13 cellular contexts compared by ENCODE assay signal in the genomic region with DNA sequence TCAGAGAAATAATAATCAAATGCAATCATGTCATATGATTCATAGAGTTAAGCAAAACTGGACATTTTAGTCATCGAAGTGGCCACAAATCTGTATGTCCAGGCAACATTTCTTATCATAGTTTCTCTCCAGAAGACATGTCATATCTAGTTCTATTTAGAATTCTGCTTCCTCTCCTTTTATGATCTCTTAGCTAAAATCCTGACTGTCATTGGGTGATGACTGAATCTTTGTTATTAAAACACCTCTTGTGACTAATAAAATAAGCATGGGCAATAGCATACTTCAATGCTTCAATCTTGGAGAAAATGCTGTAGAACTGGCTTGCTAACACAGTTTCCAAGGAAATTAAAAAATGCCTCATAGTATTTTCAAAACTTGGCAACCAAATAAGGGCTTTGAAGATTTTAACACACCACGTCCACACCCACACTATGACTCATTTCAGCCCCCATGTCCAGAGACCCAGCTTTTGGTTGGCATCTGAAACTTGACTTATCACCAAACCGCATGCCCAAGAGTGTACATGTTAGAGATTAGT.
A peak's percentile ranks its signal among the peaks of the same experiment; 100 is the strongest.
DNase-seq lines count a peak whose midpoint lies in the region; ATAC-seq, FAIRE-seq and TF ChIP-seq lines count a peak whose summit lies in the region.
"Had no signal": no experiment of that assay in that cellular context is flagged by ENCODE, and none has a peak within 500 bp of the region (broad histone marks: within the 10 kb centered on the region; RNA-seq: fewer than 3 reads in every experiment).

No MANE protein-coding gene starts in this region.

- H3K4me3 ChIP-seq in GM12878: no peak overlapping the region
- H3K4me3 ChIP-seq in kidney epithelial cell (ENCODE audit: low read depth, low read length): no peak overlapping the region
- H3K4me3 ChIP-seq in suprapubic skin: no peak overlapping the region
- H3K4me3 ChIP-seq in heart right ventricle: no peak overlapping the region
- H3K4me3 ChIP-seq: BLaER1, right lobe of liver, upper lobe of right lung had no signal

- RAD21 ChIA-PET in GM12878 (lab: Charles Lee; ENCODE audit: unreplicated experiment): no interaction called here

- H3K79me2 ChIP-seq in GM12878 (ENCODE audit: control insufficient read depth, insufficient read depth, low read length): no peaks in the 10 kb centered on the region

- TF ChIP-seq RAD21 in GM12878 (IDR thresholded peaks at IDR 0.05; ENCODE audit: insufficient read depth, low read depth, low read length): no peak

- TF ChIP-seq POLR2A in GM12878 (IDR thresholded peaks at IDR 0.05; ENCODE audit: low read depth, low read length) (no peak), suprapubic skin (IDR thresholded peaks at IDR 0.05) (no peak)

- TF ChIP-seq EP300 in GM12878 (IDR thresholded peaks at IDR 0.05; ENCODE audit: borderline replicate concordance in 1 of 2, control insufficient read depth in 1 of 2, low read depth in 2 of 2, low read length in 2 of 2) (no peak), suprapubic skin (IDR thresholded peaks at IDR 0.05) (no peak)

- H3K4me1 ChIP-seq in GM12878 (ENCODE audit: control insufficient read depth, insufficient read depth, low read length): no peaks in the 10 kb centered on the region
- H3K4me1 ChIP-seq in suprapubic skin: peaks cover 3% of the 10 kb centered on the region
- no peaks in the 10 kb centered on the region for H3K4me1 ChIP-seq in heart right ventricle
- H3K4me1 ChIP-seq: BLaER1, right lobe of liver, upper lobe of right lung had no signal

- H2AFZ ChIP-seq in GM12878 (ENCODE audit: control insufficient read depth, low read depth, low read length): no peak overlapping the region

- H4K20me1 ChIP-seq in GM12878 (ENCODE audit: control insufficient read depth, insufficient read depth): no peaks in the 10 kb centered on the region
- H4K20me1 ChIP-seq: BLaER1 had no signal

- POLR2A ChIA-PET in GM12878 (lab: Charles Lee): no interaction called here

- H3K27me3 ChIP-seq in GM12878 (replicated peaks in 1 of 2; ENCODE audit: control insufficient read depth in 2 of 2, insufficient read depth in 2 of 2, low read length in 1 of 2) (no peaks in the 10 kb centered on the region), kidney epithelial cell (ENCODE audit: control insufficient read depth, insufficient read depth, low read length) (no peaks in the 10 kb centered on the region), suprapubic skin (no peaks in the 10 kb centered on the region), heart right ventricle (no peaks in the 10 kb centered on the region)
- H3K27me3 ChIP-seq: BLaER1, right lobe of liver, upper lobe of right lung had no signal

- in situ Hi-C loops in GM12878 (cut with MboI): no loop called here

- ATAC-seq in GM12878: peak; percentile 35; the same call in 1 of the 3 replicates
- ATAC-seq in heart right ventricle: no peak
- no peak for ATAC-seq in GM18858 (IDR thresholded peaks at IDR 0.05; ENCODE audit: unreplicated experiment)
- ATAC-seq: right lobe of liver, upper lobe of right lung had no signal

- WGBS in GM12878 (ENCODE audit: insufficient coverage, insufficient replicate concordance, low lambda C conversion rate, missing lambda C conversion rate): 9% methylated on average over 3 of the region's 3 CpGs
- WGBS in suprapubic skin: 44% methylated on average over 3 of the region's 3 CpGs
- 68 to 79% methylated on average over 3 of the region's 3 CpGs for WGBS in heart right ventricle, 2 donors

- H3K4me2 ChIP-seq in GM12878 (ENCODE audit: control insufficient read depth, insufficient read depth): no peak overlapping the region
- H3K4me2 ChIP-seq: BLaER1 had no signal

- CTCF ChIA-PET in GM12878 (lab: Yijun Ruan, JAX): no interaction called here

- BruUV-seq in GM12878 (replicated peaks; lab: Mats Ljungman, UMichigan): no TSS peak

- H3K27ac ChIP-seq in GM12878 (ENCODE audit: control insufficient read depth, insufficient read depth) (no peak overlapping the region), suprapubic skin (no peak overlapping the region), heart right ventricle (no peak overlapping the region)
- H3K27ac ChIP-seq: BLaER1, right lobe of liver, upper lobe of right lung had no signal

- FAIRE-seq in GM12878 (lab: Jason Lieb, UNC): no peak

- SMC1A ChIA-PET in GM12878 (lab: Charles Lee; ENCODE audit: uncharacterized antibody, unreplicated experiment): no interaction called here

- DNase-seq in AG08395 (ENCODE audit: low spot score): peak; percentile 51
- DNase-seq in HT-29 (ENCODE audit: low spot score): peak; percentile 82
- DNase-seq in GM12878 (ENCODE audit: low read depth, low spot score): no peak
- peak; percentile 80 for DNase-seq in kidney epithelial cell (ENCODE audit: low read depth)
- DNase-seq in retina: no peak
- DNase-seq in suprapubic skin (ENCODE audit: low spot score in 2 of 2): no peak
- DNase-seq in heart right ventricle: no peak
- DNase-seq: NCI-H187 treated with DMSO at 0.1 percent for 48 hours, right lobe of liver, T-helper 9 cell, upper lobe of right lung had no signal

- H3K9ac ChIP-seq in GM12878 (ENCODE audit: control insufficient read depth, insufficient read depth, low read length): no peak overlapping the region
- H3K9ac ChIP-seq: BLaER1 had no signal

- TF ChIP-seq CTCF in GM12878 (IDR thresholded peaks at IDR 0.05 in 2 of 3, conservative IDR thresholded peaks at IDR 0.05 in 1 of 3; ENCODE audit: control insufficient read depth in 2 of 3, extremely low read depth in 1 of 3, insufficient read depth in 1 of 3, low read depth in 3 of 3, low read length in 3 of 3) (no peak), kidney epithelial cell (IDR thresholded peaks at IDR 0.05; ENCODE audit: insufficient read depth, low read length, poor library complexity, severe bottlenecking) (no peak), suprapubic skin (IDR thresholded peaks at IDR 0.05) (no peak), heart right ventricle (IDR thresholded peaks at IDR 0.05) (no peak)

- H3K36me3 ChIP-seq in GM12878 (ENCODE audit: control insufficient read depth in 2 of 2, insufficient read depth in 2 of 2, low read length in 1 of 2) (no peaks in the 10 kb centered on the region), kidney epithelial cell (ENCODE audit: control insufficient read depth, insufficient read depth, low read length) (no peaks in the 10 kb centered on the region), suprapubic skin (no peaks in the 10 kb centered on the region), heart right ventricle (no peaks in the 10 kb centered on the region)
- H3K36me3 ChIP-seq: BLaER1, right lobe of liver, upper lobe of right lung had no signal

- intact Hi-C loops in GM12878 (cut with micrococcal nuclease; ENCODE audit: unreplicated experiment) (no loop called here), heart right ventricle (cut with DNase I) (no loop called here)

- H3K9me3 ChIP-seq in GM12878 (replicated peaks; ENCODE audit: control insufficient read depth, insufficient read depth, low read length) (no peaks in the 10 kb centered on the region), suprapubic skin (no peaks in the 10 kb centered on the region), heart right ventricle (no peaks in the 10 kb centered on the region)
- H3K9me3 ChIP-seq: BLaER1, right lobe of liver, upper lobe of right lung had no signal

TF ChIP-seq in GM12878, 131 proteins besides CTCF, POLR2A, EP300 and RAD21:
- TF ChIP-seq MYB (IDR thresholded peaks at IDR 0.05; ENCODE audit: borderline replicate concordance, low read depth, low read length) (no peak), CBX5 (IDR thresholded peaks at IDR 0.05; ENCODE audit: low read depth) (no peak), YY1 (IDR thresholded peaks at IDR 0.05; ENCODE audit: low read depth, low read length) (no peak), ASH2L (IDR thresholded peaks at IDR 0.05; ENCODE audit: borderline replicate concordance, low read depth) (no peak), NKRF (conservative IDR thresholded peaks at IDR 0.05) (no peak), ZNF207 (IDR thresholded peaks at IDR 0.05; ENCODE audit: borderline replicate concordance) (no peak)
- TF ChIP-seq, protein P1, sequence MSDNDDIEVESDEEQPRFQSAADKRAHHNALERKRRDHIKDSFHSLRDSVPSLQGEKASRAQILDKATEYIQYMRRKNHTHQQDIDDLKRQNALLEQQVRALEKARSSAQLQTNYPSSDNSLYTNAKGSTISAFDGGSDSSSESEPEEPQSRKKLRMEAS (IDR thresholded peaks at IDR 0.05; ENCODE audit: low read depth, low read length): no peak

Comparison
In these comparisons a context has a peak if more than half of its experiments do, and no peak if none do; other contexts are left out.
1. DNase-seq: peak in AG08395 (single experiment), HT-29 (single experiment) and kidney epithelial cell (single experiment); none in GM12878 (single experiment), retina (single experiment), suprapubic skin (0 of 2) and heart right ventricle (0 of 2).